Comparison of ENCODE assay signal across 1 cellular context in genomic region chr2:197640571-197641122, GRCh38.
TF ChIP-seq lines count a peak whose summit lies in the region.

No MANE protein-coding gene starts in this region.

TF ChIP-seq in K562, 482 proteins besides CTCF, POLR2A, EP300 and RAD21:
- peak; percentile 82 for TF ChIP-seq C11orf30 (IDR thresholded peaks at IDR 0.05; ENCODE audit: low read depth)
- peak in 1 of 3 experiments; percentile 67 for TF ChIP-seq YY1 (IDR thresholded peaks at IDR 0.05; ENCODE audit: borderline replicate concordance in 1 of 3, control insufficient read depth in 1 of 3, extremely low read depth in 1 of 3, insufficient read depth in 3 of 3, insufficient read length in 1 of 3, insufficient replicate concordance in 2 of 3, low read depth in 1 of 3, low read length in 2 of 3)
- 0 out of 2 replicates have a peak, but pooled peaks have one; percentile 19 for TF ChIP-seq L3MBTL2 (IDR thresholded peaks at IDR 0.05)
- TF ChIP-seq ZNF316 (IDR thresholded peaks at IDR 0.05): peak; percentile 83
- 0 out of 2 replicates have a peak, but pooled peaks have one; percentile 48 for TF ChIP-seq NFE2 (IDR thresholded peaks at IDR 0.05; ENCODE audit: low read depth)
- peak; percentile 40 for TF ChIP-seq MAFG (tag; conservative IDR thresholded peaks at IDR 0.05)
